In genomic region chr9:87859786-87860185, GRCh38 we compare ENCODE assay signal across 9 cellular contexts. TPM values are rescaled to one million over a fixed set of nuclear protein-coding genes. Genes with fewer than 3 reads are reported as not detected.
"Had no signal": no experiment of that assay in that cellular context is flagged by ENCODE, and none has a peak within 500 bp of the region (broad histone marks: within the 10 kb centered on the region; RNA-seq: fewer than 3 reads in every experiment).

No MANE protein-coding gene starts in this region.

- ATAC-seq: HepG2, K562 had no signal

- H3K27ac Mint-ChIP-seq: IgD-negative memory B cell had no signal

- H3K36me3 Mint-ChIP-seq: IgD-negative memory B cell had no signal

- H3K27ac ChIP-seq: HL-60 had no signal

- H3K4me3 Mint-ChIP-seq: IgD-negative memory B cell had no signal

- H3K4me3 ChIP-seq: K562 had no signal

- H3K27me3 Mint-ChIP-seq: IgD-negative memory B cell had no signal

- DNase-seq: IMR-90, KBM-7, KG1 had no signal

RNA-seq across cellular contexts. Expression of gene SPATA31E1, which starts 22.9 kb away (rescaled TPM):
- total RNA-seq: HepG2, HT-29, HT1080, IMR-90, K562 had no signal
- polyA plus RNA-seq: HepG2, IgD-negative memory B cell, K562 had no signal

RNA-seq across cellular contexts. Expression of gene SPATA31C1, which starts 58.0 kb away (rescaled TPM):
- total RNA-seq: HepG2, HT-29, HT1080, IMR-90 had no signal
- polyA plus RNA-seq: HepG2, IgD-negative memory B cell, IMR-90 had no signal
